In the genomic region with DNA sequence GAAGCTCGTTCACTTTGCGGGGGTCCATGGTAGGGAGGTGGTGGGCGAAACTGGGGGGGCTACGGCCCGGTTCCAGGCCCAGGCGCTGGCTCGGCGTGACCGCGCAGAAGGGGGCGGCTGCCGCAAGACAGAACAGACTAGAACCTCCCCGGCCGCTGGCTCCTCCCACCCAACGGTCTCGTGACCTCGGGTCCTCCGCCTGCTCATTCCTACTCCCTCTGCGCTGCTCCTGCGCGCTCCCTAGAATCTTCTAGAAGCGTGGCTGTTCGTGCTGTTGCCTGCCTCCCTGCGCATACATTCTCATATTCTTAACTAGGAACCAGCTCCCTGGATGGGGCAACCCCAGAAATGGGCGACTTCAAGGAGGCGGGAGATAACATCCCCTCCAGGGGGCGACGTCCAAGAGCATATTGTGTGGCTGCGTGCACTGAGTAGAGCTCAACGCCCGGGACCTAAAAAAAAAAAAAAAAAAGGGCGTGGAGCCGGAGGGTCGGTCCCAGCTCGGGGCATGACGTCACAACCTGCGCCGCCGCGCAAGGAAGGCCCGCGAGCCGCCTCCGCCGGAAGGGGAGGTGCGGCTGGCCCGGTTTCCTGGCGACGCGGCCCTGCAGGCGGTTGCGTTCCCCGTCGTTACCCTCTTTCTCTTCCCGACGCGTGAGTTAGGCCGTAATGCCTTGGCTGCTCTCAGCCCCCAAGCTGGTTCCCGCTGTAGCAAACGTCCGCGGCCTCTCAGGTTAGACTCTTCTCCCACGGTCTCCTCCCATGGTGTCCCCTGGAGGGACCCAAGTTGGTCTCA, we compare ENCODE assay signal across 1 cellular context.
TF ChIP-seq lines count a peak whose summit lies in the region.

Gene ST13, minus strand, starts transcription at position 127 of the 796 bp plus-strand sequence. Its CDS starts 99 bp downstream, at position 28.
Gene XPNPEP3, plus strand, starts transcription at position 636 of the 796 bp plus-strand sequence. Its CDS starts 34 bp downstream, at position 670.

TF ChIP-seq in A549, 52 proteins besides CTCF, POLR2A, EP300 and RAD21 (continued from another document):
- TF ChIP-seq REST (IDR thresholded peaks at IDR 0.05), result no peak
- peak; percentile 17; the same call in 1 of the 2 replicates for TF ChIP-seq GATA3 (IDR thresholded peaks at IDR 0.05; ENCODE audit: borderline replicate concordance)
- peak; percentile 89 for TF ChIP-seq MAX (IDR thresholded peaks at IDR 0.05)
TF ChIP-seq in A549: peak in this region for 9.
